ENCODE assay signal across 12 cellular contexts in the genomic region with DNA sequence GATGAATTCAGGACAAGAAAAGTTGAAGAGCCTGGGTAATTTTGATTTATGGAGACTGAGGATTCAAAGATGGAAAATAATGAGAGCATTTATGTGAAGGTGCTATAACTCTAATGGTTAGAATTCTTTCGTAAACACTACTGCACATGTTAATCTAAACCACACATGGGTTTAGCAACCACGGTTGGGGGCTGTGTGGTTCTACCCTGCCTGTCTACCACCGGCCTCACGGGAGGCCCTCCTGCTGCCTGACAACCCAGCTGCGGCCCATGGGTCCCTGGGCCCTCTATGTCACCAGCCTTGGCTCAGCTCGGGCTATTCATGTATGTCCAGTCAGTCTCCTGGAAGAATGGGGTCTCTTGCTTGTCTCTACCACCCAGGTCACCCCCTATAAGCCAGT.
A peak's percentile ranks its signal among the peaks of the same experiment; 100 is the strongest.
DNase-seq lines count a peak whose midpoint lies in the region; ATAC-seq, FAIRE-seq and TF ChIP-seq lines count a peak whose summit lies in the region.
"Had no signal": no experiment of that assay in that cellular context is flagged by ENCODE, and none has a peak within 500 bp of the region (broad histone marks: within the 10 kb centered on the region; RNA-seq: fewer than 3 reads in every experiment).

No MANE protein-coding gene starts in this region.

- H3K36me3 Mint-ChIP-seq in astrocyte (ENCODE audit: low read depth, unreplicated experiment) = peaks cover 2% of the 10 kb centered on the region
- H3K36me3 Mint-ChIP-seq in natural killer cell = no peaks in the 10 kb centered on the region
- H3K36me3 Mint-ChIP-seq in type B pancreatic cell = peaks cover 4% of the 10 kb centered on the region

- H3K4me1 Mint-ChIP-seq in astrocyte (ENCODE audit: low read depth, unreplicated experiment) (peaks cover 38% of the 10 kb centered on the region), natural killer cell (peaks cover 50 to 59% of the 10 kb centered on the region in 2 donors), type B pancreatic cell (ENCODE audit: unreplicated experiment) (peaks cover 54% of the 10 kb centered on the region)

- H4K20me1 ChIP-seq in astrocyte (ENCODE audit: insufficient read depth, low read length) = peaks cover 76% of the 10 kb centered on the region

- no peak for TF ChIP-seq CTCF in heart left ventricle (IDR thresholded peaks at IDR 0.05)
- TF ChIP-seq CTCF in astrocyte (IDR thresholded peaks at IDR 0.05; ENCODE audit: insufficient read depth, low read depth, low read length) = no peak
- TF ChIP-seq CTCF in natural killer cell (IDR thresholded peaks at IDR 0.05) = no peak
- TF ChIP-seq CTCF in type B pancreatic cell (conservative IDR thresholded peaks at IDR 0.05) = no peak
- TF ChIP-seq CTCF in GM10266 (IDR thresholded peaks at IDR 0.05; ENCODE audit: control insufficient read depth, insufficient read depth, low read depth, missing control alignments) = no peak

- WGBS in heart left ventricle, 4 donors = 67 to 77% (median 70%) methylated on average over 6 of the region's 6 CpGs

- no peak for FAIRE-seq in astrocyte (lab: Jason Lieb, UNC)
- FAIRE-seq: HepG2 had no signal

- H3K9me3 ChIP-seq in heart left ventricle (no peaks in the 10 kb centered on the region), astrocyte (ENCODE audit: insufficient read depth, low read depth, low read length) (no peaks in the 10 kb centered on the region)
- H3K9me3 ChIP-seq: Peyer's patch had no signal

- intact Hi-C loops in heart left ventricle (cut with DNase I) (no loop called here), left cardiac atrium (cut with DNase I) (no loop called here), natural killer cell (cut with micrococcal nuclease) (loop anchor here (2.0 to 5.0 kb wide), 2 partner anchors 33 to 37 kb away; no protein-coding TSS in a partner anchor)

- H3K4me1 ChIP-seq in heart left ventricle (peaks cover 10 to 94% (median 69%) of the 10 kb centered on the region in 12 donors), astrocyte (ENCODE audit: insufficient read depth, low read length) (peaks cover 28% of the 10 kb centered on the region)

- H3K4me3 ChIP-seq in heart left ventricle (no peak overlapping the region), astrocyte (ENCODE audit: insufficient read depth, low read depth, low read length) (no peak overlapping the region)
- H3K4me3 ChIP-seq: Peyer's patch had no signal

- H3K4me3 Mint-ChIP-seq in astrocyte (ENCODE audit: unreplicated experiment) = no peak overlapping the region
- H3K4me3 Mint-ChIP-seq in natural killer cell = peak overlapping the region; percentile 45
- no peak overlapping the region for H3K4me3 Mint-ChIP-seq in type B pancreatic cell

- H3K27me3 ChIP-seq in heart left ventricle = no peaks in the 10 kb centered on the region
- H3K27me3 ChIP-seq in astrocyte (ENCODE audit: insufficient read depth, low read length) = no peaks in the 10 kb centered on the region
- H3K27me3 ChIP-seq: Peyer's patch had no signal

- H3K36me3 ChIP-seq in heart left ventricle = no peaks in the 10 kb centered on the region
- H3K36me3 ChIP-seq in astrocyte (ENCODE audit: insufficient read depth, low read length) = no peaks in the 10 kb centered on the region
- H3K36me3 ChIP-seq: Peyer's patch had no signal

- no peak overlapping the region for H3K4me2 ChIP-seq in astrocyte (ENCODE audit: low read length)

- ATAC-seq in heart left ventricle (peak in 2 of 4 donors; percentile 4 to 20), left cardiac atrium (no peak), natural killer cell (peak; percentile 76 to 91 (median 80)), HG02885 (IDR thresholded peaks at IDR 0.05; ENCODE audit: poor library complexity, unreplicated experiment) (no peak), HG03280 (IDR thresholded peaks at IDR 0.05; ENCODE audit: unreplicated experiment) (no peak)
- ATAC-seq: HepG2, sciatic nerve had no signal

- DNase-seq in heart left ventricle (no peak), left cardiac atrium (no peak), astrocyte (ENCODE audit: low read depth) (no peak), natural killer cell (peak; percentile 54), type B pancreatic cell (ENCODE audit: extremely low spot score, unreplicated experiment) (no peak), GM10266 (ENCODE audit: extremely low spot score) (no peak)
- DNase-seq: cerebellar nuclear complex, Peyer's patch had no signal

- no peak overlapping the region for H3K9ac ChIP-seq in astrocyte (ENCODE audit: low read length)

- H3K79me2 ChIP-seq in astrocyte (ENCODE audit: insufficient read depth, low read length) = peaks cover 81% of the 10 kb centered on the region

- H3K27me3 Mint-ChIP-seq in astrocyte (ENCODE audit: low read depth, unreplicated experiment) (no peaks in the 10 kb centered on the region), natural killer cell (ENCODE audit: low read depth in 2 of 2) (peaks cover 0 to 5% of the 10 kb centered on the region in 2 donors), type B pancreatic cell (no peaks in the 10 kb centered on the region)

- no peak overlapping the region for H2AFZ ChIP-seq in astrocyte (ENCODE audit: low read depth, low read length)

- TF ChIP-seq POLR2A in heart left ventricle (IDR thresholded peaks at IDR 0.05) = no peak

- no peaks in the 10 kb centered on the region for H3K9me3 Mint-ChIP-seq in astrocyte (ENCODE audit: unreplicated experiment)
- no peaks in the 10 kb centered on the region for H3K9me3 Mint-ChIP-seq in natural killer cell
- H3K9me3 Mint-ChIP-seq in type B pancreatic cell = no peaks in the 10 kb centered on the region

- H3K27ac Mint-ChIP-seq in astrocyte (ENCODE audit: unreplicated experiment) (peak overlapping the region; percentile 68), natural killer cell (peak overlapping the region; percentile 69 to 75), type B pancreatic cell (peak overlapping the region; percentile 75)

- peak overlapping the region in 9 of 12 donors; percentile 8 to 90 (median 41) for H3K27ac ChIP-seq in heart left ventricle
- no peak overlapping the region for H3K27ac ChIP-seq in astrocyte (ENCODE audit: low read depth, low read length)

Comparison
In these comparisons a context has a peak if more than half of its experiments do, and no peak if none do; other contexts are left out.
1. ATAC-seq: peak in natural killer cell (3 of 3); none in left cardiac atrium (0 of 2), HG02885 (single experiment) and HG03280 (single experiment).
2. Peak in every context shown above with its lines, with median percentiles within 50 percentile points of each other: H3K27ac Mint-ChIP-seq.